19 cellular contexts compared by ENCODE assay signal in genomic region chr22:30556388-30556787, GRCh38. TPM values are rescaled to one million over a fixed set of nuclear protein-coding genes. Genes with fewer than 3 reads are reported as not detected.
A peak's percentile ranks its signal among the peaks of the same experiment; 100 is the strongest.
DNase-seq lines count a peak whose midpoint lies in the region; ATAC-seq, FAIRE-seq and TF ChIP-seq lines count a peak whose summit lies in the region.
"Had no signal": no experiment of that assay in that cellular context is flagged by ENCODE, and none has a peak within 500 bp of the region (broad histone marks: within the 10 kb centered on the region; RNA-seq: fewer than 3 reads in every experiment).

No MANE protein-coding gene starts in this region.

- H3K9me2 ChIP-seq in Karpas-422 (replicated peaks; ENCODE audit: insufficient read depth, low read length) = no peaks in the 10 kb centered on the region

- no peak for TF ChIP-seq POLR2A in HepG2 (IDR thresholded peaks at IDR 0.05; ENCODE audit: insufficient read depth in 1 of 2, low read depth in 2 of 2, low read length in 2 of 2)

- H3K4me2 ChIP-seq in Karpas-422 (ENCODE audit: low read depth, low read length, poor library complexity, severe bottlenecking) (no peak overlapping the region), HepG2 (ENCODE audit: low read depth, low read length) (no peak overlapping the region)

- no peak for FAIRE-seq in HepG2 (lab: Jason Lieb, UNC)
- FAIRE-seq: pancreas had no signal

- TF ChIP-seq CTCF in GM12872 (IDR thresholded peaks at IDR 0.05; ENCODE audit: insufficient read depth, low read depth, low read length) (0 out of 3 replicates have a peak, but pooled peaks have one; percentile 9), VCaP (conservative IDR thresholded peaks at IDR 0.05) (peak; percentile 36; the same call in 1 of the 2 replicates), HepG2 (CRISPR knock-in tag; IDR thresholded peaks at IDR 0.05) (peak; percentile 49)

- H3K79me2 ChIP-seq in Karpas-422 (ENCODE audit: low read length) (no peaks in the 10 kb centered on the region), HepG2 (ENCODE audit: insufficient read depth, low read length) (no peaks in the 10 kb centered on the region)

- POLR2A ChIA-PET in HepG2 (lab: Yijun Ruan, JAX) = no interaction called here

- TF ChIP-seq EP300 in HepG2 (IDR thresholded peaks at IDR 0.05; ENCODE audit: low read depth in 2 of 2, low read length in 2 of 2) (no peak), HepG2 (CRISPR knock-in tag; IDR thresholded peaks at IDR 0.05; ENCODE audit: borderline replicate concordance) (no peak)

- no peak overlapping the region for H3K4me3 ChIP-seq in Karpas-422 (ENCODE audit: low read length)
- H3K4me3 ChIP-seq in HepG2 (replicated peaks in 1 of 3; ENCODE audit: insufficient read depth in 1 of 3, low read depth in 2 of 3, low read length in 3 of 3) = no peak overlapping the region
- H3K4me3 ChIP-seq: pancreas, skin epidermis, transverse colon had no signal

- intact Hi-C loops in HepG2 (cut with micrococcal nuclease; ENCODE audit: unreplicated experiment) = loop anchor here (5.0 kb wide), 1 partner anchor 201 kb away; no protein-coding TSS in a partner anchor

- no peaks in the 10 kb centered on the region for H3K4me1 ChIP-seq in Karpas-422 (ENCODE audit: low read length)
- H3K4me1 ChIP-seq in HepG2 (ENCODE audit: insufficient read depth, low read length) = peaks cover 21% of the 10 kb centered on the region
- H3K4me1 ChIP-seq: pancreas, transverse colon had no signal

- H3K36me3 ChIP-seq in Karpas-422 (ENCODE audit: insufficient read depth, low read length) = no peaks in the 10 kb centered on the region
- H3K36me3 ChIP-seq in HepG2 (replicated peaks in 1 of 2; ENCODE audit: control insufficient read depth in 1 of 2, insufficient read depth in 2 of 2, low read length in 2 of 2) = no peaks in the 10 kb centered on the region
- H3K36me3 ChIP-seq: transverse colon had no signal

- DNase-seq in Karpas-422 (peak; percentile 49), HepG2 (ENCODE audit: low spot score) (no peak)
- DNase-seq: activated CD8-positive, alpha-beta memory T cell treated with anti-CD3 and anti-CD28 coated beads, Interleukin-2, amount 10 ng/mL, durations not matched to agents 7 days and 5 days; activated gamma-delta T cell; amygdala; cerebellar nuclear complex; NCI-H1694; NCI-H510A treated with DMSO at 0.1 percent for 48 hours; OCI-M1; pancreas; transverse colon had no signal

- H2AFZ ChIP-seq in Karpas-422 (ENCODE audit: low read length) (no peak overlapping the region), HepG2 (ENCODE audit: low read length) (no peak overlapping the region)

- ATAC-seq in HepG2 (peak; percentile 41; the same call in 2 of the 3 replicates), HG02973 (IDR thresholded peaks at IDR 0.05; ENCODE audit: unreplicated experiment) (no peak), HG03378 (IDR thresholded peaks at IDR 0.05; ENCODE audit: unreplicated experiment) (no peak), HG03039 (IDR thresholded peaks at IDR 0.05; ENCODE audit: unreplicated experiment) (no peak)
- ATAC-seq: activated CD8-positive, alpha-beta memory T cell treated with anti-CD3 and anti-CD28 coated beads, Interleukin-2, amount 10 ng/mL, durations not matched to agents 7 days and 5 days had no signal

- TF ChIP-seq RAD21 in HepG2 (CRISPR knock-in tag; IDR thresholded peaks at IDR 0.05) = no peak

- H3K9ac ChIP-seq in Karpas-422 (ENCODE audit: low read length) = no peak overlapping the region
- H3K9ac ChIP-seq in HepG2 (ENCODE audit: insufficient read depth, low read depth, low read length) = no peak overlapping the region

- H3K27me3 ChIP-seq in Karpas-422 (ENCODE audit: low read length) (no peaks in the 10 kb centered on the region), HepG2 (ENCODE audit: control insufficient read depth in 1 of 2, insufficient read depth in 2 of 2, low read length in 2 of 2) (no peaks in the 10 kb centered on the region)
- H3K27me3 ChIP-seq: pancreas, transverse colon had no signal

- CTCF ChIA-PET in HepG2 (lab: Yijun Ruan, JAX; ENCODE audit: low intra/inter-chr PET ratio, low total read pairs) = no interaction called here

- in situ Hi-C loops in HepG2 (cut with HindIII; ENCODE audit: extremely low pct_ligation_motif_present, low pct_unique_long_range_greater_than_20kb) = no loop called here

- H3K9me3 ChIP-seq in Karpas-422 (ENCODE audit: low read length) = no peaks in the 10 kb centered on the region
- H3K9me3 ChIP-seq in HepG2 (ENCODE audit: low read length) = no peaks in the 10 kb centered on the region
- H3K9me3 ChIP-seq: pancreas, transverse colon had no signal

- WGBS in HepG2 (ENCODE audit: low lambda C conversion rate) = 61% methylated on average over 3 of the region's 6 CpGs

- BruUV-seq in HepG2 (replicated peaks; lab: Mats Ljungman, UMichigan) = no TSS peak

- H4K20me1 ChIP-seq in Karpas-422 (ENCODE audit: insufficient read depth, low read depth, low read length) (no peaks in the 10 kb centered on the region), HepG2 (ENCODE audit: insufficient read depth, low read length) (no peaks in the 10 kb centered on the region)

- H3K27ac ChIP-seq in Karpas-422 (ENCODE audit: low read length) (no peak overlapping the region), VCaP (no peak overlapping the region), HepG2 (ENCODE audit: extremely low read length, insufficient read depth, low read length) (no peak overlapping the region)
- H3K27ac ChIP-seq: C4-2B, pancreas, skin epidermis, transverse colon had no signal

RNA-seq across cellular contexts. Expression of gene SEC14L6, which starts 9.8 kb away (rescaled TPM):
- total RNA-seq in Karpas-422 (2014; rRNA removed; shearing (Covaris generic); ENCODE audit: low replicate concordance) = not detected in 2 replicates
- 0.09 and 0.11 TPM in 2 replicates for total RNA-seq in HepG2 (2016; rRNA removed; fragmentation: Illumina TruSeq; extraction: Trizol)
- total RNA-seq in HepG2 (2016; cell fraction: cytosol; rRNA removed; fragmentation: Illumina TruSeq; extraction: Trizol; ENCODE audit: low read depth) = not detected in 2 replicates
- total RNA-seq in HepG2 (2016; cell fraction: insoluble cytoplasmic fraction; rRNA removed; fragmentation: Illumina TruSeq; extraction: Trizol) = 0.04 and 0.09 TPM in 2 replicates
- 0.17 and 0.19 TPM in 2 replicates for total RNA-seq in HepG2 (2016; cell fraction: membrane; rRNA removed; fragmentation: Illumina TruSeq; extraction: Trizol)
- 0.16 and 0.34 TPM in 2 replicates for total RNA-seq in HepG2 (2016; cell fraction: nucleus; rRNA removed; fragmentation: Illumina TruSeq; extraction: Trizol)
- 9.3 and 13.7 TPM in 2 replicates for polyA plus RNA-seq in HepG2 (2011; rRNA removed)
- polyA plus RNA-seq in HepG2 (2011; cell fraction: cytosol; rRNA removed) = 4.5 and 7.7 TPM in 2 replicates
- 19.8 and 19.9 TPM in 2 replicates for polyA plus RNA-seq in HepG2 (2011; cell fraction: nucleus; rRNA removed)
- polyA plus RNA-seq in HepG2 (2012) = 4.9 and 5.3 TPM in 2 replicates
- polyA plus RNA-seq in HepG2 (2016; cell fraction: cytosol; fragmentation: Illumina TruSeq; extraction: Trizol; ENCODE audit: low read depth) = 0.11 TPM in 1 of 2 replicates, not detected in the other
- polyA plus RNA-seq in HepG2 (2016; cell fraction: insoluble cytoplasmic fraction; fragmentation: Illumina TruSeq; extraction: Trizol; ENCODE audit: low read depth) = 0.13 and 0.31 TPM in 2 replicates
- 0.05 and 0.07 TPM in 2 replicates for polyA plus RNA-seq in HepG2 (2016; cell fraction: membrane; fragmentation: Illumina TruSeq; extraction: Trizol; ENCODE audit: low read depth)
- 0.21 and 0.25 TPM in 2 replicates for polyA plus RNA-seq in HepG2 (2016; cell fraction: nucleus; fragmentation: Illumina TruSeq; extraction: Trizol; ENCODE audit: insufficient read depth, low read depth)
- polyA minus RNA-seq in HepG2 (2011; rRNA and poly(A)+ RNA removed; ENCODE audit: low replicate concordance) = 6.8 TPM in 1 of 2 replicates, not detected in the other
- 0.79 and 4.5 TPM in 2 replicates for polyA minus RNA-seq in HepG2 (2011; cell fraction: cytosol; rRNA and poly(A)+ RNA removed)
- 3.6 and 5.5 TPM in 2 replicates for polyA minus RNA-seq in HepG2 (2011; cell fraction: nucleus; rRNA and poly(A)+ RNA removed)
- total RNA-seq: fibroblast of villous mesenchyme had no signal

RNA-seq across cellular contexts. Expression of gene GAL3ST1, which starts 18.1 kb away (rescaled TPM):
- total RNA-seq in Karpas-422 (2014; rRNA removed; shearing (Covaris generic); ENCODE audit: low replicate concordance) = not detected in 2 replicates
- 1.8 and 4.4 TPM in 2 replicates for total RNA-seq in HepG2 (2016; rRNA removed; fragmentation: Illumina TruSeq; extraction: Trizol)
- 7.9 and 9.7 TPM in 2 replicates for total RNA-seq in HepG2 (2016; cell fraction: cytosol; rRNA removed; fragmentation: Illumina TruSeq; extraction: Trizol; ENCODE audit: low read depth)
- total RNA-seq in HepG2 (2016; cell fraction: insoluble cytoplasmic fraction; rRNA removed; fragmentation: Illumina TruSeq; extraction: Trizol) = 2.1 and 5.3 TPM in 2 replicates
- 10.3 and 11.6 TPM in 2 replicates for total RNA-seq in HepG2 (2016; cell fraction: membrane; rRNA removed; fragmentation: Illumina TruSeq; extraction: Trizol)
- total RNA-seq in HepG2 (2016; cell fraction: nucleus; rRNA removed; fragmentation: Illumina TruSeq; extraction: Trizol) = 2.7 and 2.8 TPM in 2 replicates
- 14.7 and 18.9 TPM in 2 replicates for polyA plus RNA-seq in HepG2 (2011; rRNA removed)
- polyA plus RNA-seq in HepG2 (2011; cell fraction: cytosol; rRNA removed) = 14.3 and 23.4 TPM in 2 replicates
- 15.8 and 16.9 TPM in 2 replicates for polyA plus RNA-seq in HepG2 (2011; cell fraction: nucleus; rRNA removed)
- 7.5 and 10.2 TPM in 2 replicates for polyA plus RNA-seq in HepG2 (2012)
- polyA plus RNA-seq in HepG2 (2016; cell fraction: cytosol; fragmentation: Illumina TruSeq; extraction: Trizol; ENCODE audit: low read depth) = 16.5 and 18.6 TPM in 2 replicates
- polyA plus RNA-seq in HepG2 (2016; cell fraction: insoluble cytoplasmic fraction; fragmentation: Illumina TruSeq; extraction: Trizol; ENCODE audit: low read depth) = 4.1 and 5.6 TPM in 2 replicates
- 15.8 and 17.9 TPM in 2 replicates for polyA plus RNA-seq in HepG2 (2016; cell fraction: membrane; fragmentation: Illumina TruSeq; extraction: Trizol; ENCODE audit: low read depth)
- polyA plus RNA-seq in HepG2 (2016; cell fraction: nucleus; fragmentation: Illumina TruSeq; extraction: Trizol; ENCODE audit: insufficient read depth, low read depth) = 5.2 and 7.2 TPM in 2 replicates
- 17.8 TPM in 1 of 2 replicates, not detected in the other for polyA minus RNA-seq in HepG2 (2011; rRNA and poly(A)+ RNA removed; ENCODE audit: low replicate concordance)
- polyA minus RNA-seq in HepG2 (2011; cell fraction: cytosol; rRNA and poly(A)+ RNA removed) = 7.8 and 8.0 TPM in 2 replicates
- 2.3 and 2.6 TPM in 2 replicates for polyA minus RNA-seq in HepG2 (2011; cell fraction: nucleus; rRNA and poly(A)+ RNA removed)
- total RNA-seq: activated CD8-positive, alpha-beta memory T cell treated with anti-CD3 and anti-CD28 coated beads, Interleukin-2, amount 10 ng/mL, durations not matched to agents 7 days and 5 days; fibroblast of villous mesenchyme had no signal

RNA-seq across cellular contexts. Expression of gene PES1, which starts 35.3 kb away (rescaled TPM):
- total RNA-seq in Karpas-422 (2014; rRNA removed; shearing (Covaris generic); ENCODE audit: low replicate concordance) = 93.6 and 110 TPM in 2 replicates
- 94.7 and 111 TPM in 2 replicates for total RNA-seq in HepG2 (2016; rRNA removed; fragmentation: Illumina TruSeq; extraction: Trizol)
- total RNA-seq in HepG2 (2016; cell fraction: cytosol; rRNA removed; fragmentation: Illumina TruSeq; extraction: Trizol; ENCODE audit: low read depth) = 23.4 and 23.7 TPM in 2 replicates
- 106 and 120 TPM in 2 replicates for total RNA-seq in HepG2 (2016; cell fraction: insoluble cytoplasmic fraction; rRNA removed; fragmentation: Illumina TruSeq; extraction: Trizol)
- total RNA-seq in HepG2 (2016; cell fraction: membrane; rRNA removed; fragmentation: Illumina TruSeq; extraction: Trizol) = 37.9 and 40.4 TPM in 2 replicates
- 46.0 and 52.0 TPM in 2 replicates for total RNA-seq in HepG2 (2016; cell fraction: nucleus; rRNA removed; fragmentation: Illumina TruSeq; extraction: Trizol)
- polyA plus RNA-seq in HepG2 (2011; rRNA removed) = 65.1 and 70.0 TPM in 2 replicates
- 60.6 and 70.4 TPM in 2 replicates for polyA plus RNA-seq in HepG2 (2011; cell fraction: cytosol; rRNA removed)
- polyA plus RNA-seq in HepG2 (2011; cell fraction: nucleus; rRNA removed) = 79.4 and 94.0 TPM in 2 replicates
- polyA plus RNA-seq in HepG2 (2012) = 40.1 and 42.9 TPM in 2 replicates
- polyA plus RNA-seq in HepG2 (2016; cell fraction: cytosol; fragmentation: Illumina TruSeq; extraction: Trizol; ENCODE audit: low read depth) = 14.6 and 17.1 TPM in 2 replicates
- polyA plus RNA-seq in HepG2 (2016; cell fraction: insoluble cytoplasmic fraction; fragmentation: Illumina TruSeq; extraction: Trizol; ENCODE audit: low read depth) = 110 and 112 TPM in 2 replicates
- polyA plus RNA-seq in HepG2 (2016; cell fraction: membrane; fragmentation: Illumina TruSeq; extraction: Trizol; ENCODE audit: low read depth) = 26.4 and 29.2 TPM in 2 replicates
- polyA plus RNA-seq in HepG2 (2016; cell fraction: nucleus; fragmentation: Illumina TruSeq; extraction: Trizol; ENCODE audit: insufficient read depth, low read depth) = 76.3 and 79.7 TPM in 2 replicates
- 210 and 241 TPM in 2 replicates for polyA minus RNA-seq in HepG2 (2011; rRNA and poly(A)+ RNA removed; ENCODE audit: low replicate concordance)
- 36.6 and 46.5 TPM in 2 replicates for polyA minus RNA-seq in HepG2 (2011; cell fraction: cytosol; rRNA and poly(A)+ RNA removed)
- 50.9 and 67.1 TPM in 2 replicates for polyA minus RNA-seq in HepG2 (2011; cell fraction: nucleus; rRNA and poly(A)+ RNA removed)

RNA-seq across cellular contexts. Expression of gene TCN2, which starts 50.6 kb away (rescaled TPM):
- total RNA-seq in Karpas-422 (2014; rRNA removed; shearing (Covaris generic); ENCODE audit: low replicate concordance) = 0.18 and 0.93 TPM in 2 replicates
- 0.31 TPM in 1 of 2 replicates, not detected in the other for total RNA-seq in HepG2 (2016; rRNA removed; fragmentation: Illumina TruSeq; extraction: Trizol)
- total RNA-seq in HepG2 (2016; cell fraction: cytosol; rRNA removed; fragmentation: Illumina TruSeq; extraction: Trizol; ENCODE audit: low read depth) = 0.30 TPM in 1 of 2 replicates, not detected in the other
- 0.15 and 0.45 TPM in 2 replicates for total RNA-seq in HepG2 (2016; cell fraction: insoluble cytoplasmic fraction; rRNA removed; fragmentation: Illumina TruSeq; extraction: Trizol)
- 0.17 and 0.28 TPM in 2 replicates for total RNA-seq in HepG2 (2016; cell fraction: membrane; rRNA removed; fragmentation: Illumina TruSeq; extraction: Trizol)
- total RNA-seq in HepG2 (2016; cell fraction: nucleus; rRNA removed; fragmentation: Illumina TruSeq; extraction: Trizol) = 0.34 and 0.43 TPM in 2 replicates
- polyA plus RNA-seq in HepG2 (2011; rRNA removed) = 0.29 and 0.67 TPM in 2 replicates
- 0.37 and 0.55 TPM in 2 replicates for polyA plus RNA-seq in HepG2 (2011; cell fraction: cytosol; rRNA removed)
- 0.35 and 0.59 TPM in 2 replicates for polyA plus RNA-seq in HepG2 (2011; cell fraction: nucleus; rRNA removed)
- 0.40 and 0.61 TPM in 2 replicates for polyA plus RNA-seq in HepG2 (2012)
- 0.06 and 0.10 TPM in 2 replicates for polyA plus RNA-seq in HepG2 (2016; cell fraction: cytosol; fragmentation: Illumina TruSeq; extraction: Trizol; ENCODE audit: low read depth)
- 0.20 and 0.21 TPM in 2 replicates for polyA plus RNA-seq in HepG2 (2016; cell fraction: insoluble cytoplasmic fraction; fragmentation: Illumina TruSeq; extraction: Trizol; ENCODE audit: low read depth)
- polyA plus RNA-seq in HepG2 (2016; cell fraction: membrane; fragmentation: Illumina TruSeq; extraction: Trizol; ENCODE audit: low read depth) = 0.16 and 0.31 TPM in 2 replicates
- 0.53 and 0.63 TPM in 2 replicates for polyA plus RNA-seq in HepG2 (2016; cell fraction: nucleus; fragmentation: Illumina TruSeq; extraction: Trizol; ENCODE audit: insufficient read depth, low read depth)
- polyA minus RNA-seq in HepG2 (2011; rRNA and poly(A)+ RNA removed; ENCODE audit: low replicate concordance) = 0.30 and 0.87 TPM in 2 replicates
- polyA minus RNA-seq in HepG2 (2011; cell fraction: cytosol; rRNA and poly(A)+ RNA removed) = not detected in 2 replicates
- polyA minus RNA-seq in HepG2 (2011; cell fraction: nucleus; rRNA and poly(A)+ RNA removed) = 0.12 TPM in 1 of 2 replicates, not detected in the other

RNA-seq across cellular contexts. Expression of gene SEC14L4, which starts 50.9 kb away (rescaled TPM):
- total RNA-seq in Karpas-422 (2014; rRNA removed; shearing (Covaris generic); ENCODE audit: low replicate concordance) = not detected in 2 replicates
- total RNA-seq in HepG2 (2016; rRNA removed; fragmentation: Illumina TruSeq; extraction: Trizol) = not detected in 2 replicates
- not detected in 2 replicates for total RNA-seq in HepG2 (2016; cell fraction: cytosol; rRNA removed; fragmentation: Illumina TruSeq; extraction: Trizol; ENCODE audit: low read depth)
- 0.04 TPM in 1 of 2 replicates, not detected in the other for total RNA-seq in HepG2 (2016; cell fraction: insoluble cytoplasmic fraction; rRNA removed; fragmentation: Illumina TruSeq; extraction: Trizol)
- total RNA-seq in HepG2 (2016; cell fraction: membrane; rRNA removed; fragmentation: Illumina TruSeq; extraction: Trizol) = not detected in 2 replicates
- not detected in 2 replicates for total RNA-seq in HepG2 (2016; cell fraction: nucleus; rRNA removed; fragmentation: Illumina TruSeq; extraction: Trizol)
- polyA plus RNA-seq in HepG2 (2011; rRNA removed) = 0.59 and 0.93 TPM in 2 replicates
- polyA plus RNA-seq in HepG2 (2011; cell fraction: cytosol; rRNA removed) = 0.39 and 0.47 TPM in 2 replicates
- 1.6 and 2.3 TPM in 2 replicates for polyA plus RNA-seq in HepG2 (2011; cell fraction: nucleus; rRNA removed)
- polyA plus RNA-seq in HepG2 (2012) = 0.58 and 0.65 TPM in 2 replicates
- polyA plus RNA-seq in HepG2 (2016; cell fraction: cytosol; fragmentation: Illumina TruSeq; extraction: Trizol; ENCODE audit: low read depth) = not detected in 2 replicates
- not detected in 2 replicates for polyA plus RNA-seq in HepG2 (2016; cell fraction: insoluble cytoplasmic fraction; fragmentation: Illumina TruSeq; extraction: Trizol; ENCODE audit: low read depth)
- not detected in 2 replicates for polyA plus RNA-seq in HepG2 (2016; cell fraction: membrane; fragmentation: Illumina TruSeq; extraction: Trizol; ENCODE audit: low read depth)
- not detected in 2 replicates for polyA plus RNA-seq in HepG2 (2016; cell fraction: nucleus; fragmentation: Illumina TruSeq; extraction: Trizol; ENCODE audit: insufficient read depth, low read depth)
- polyA minus RNA-seq in HepG2 (2011; rRNA and poly(A)+ RNA removed; ENCODE audit: low replicate concordance) = 0.94 and 6.3 TPM in 2 replicates
- polyA minus RNA-seq in HepG2 (2011; cell fraction: cytosol; rRNA and poly(A)+ RNA removed) = 0.40 TPM in 1 of 2 replicates, not detected in the other
- 0.13 and 0.99 TPM in 2 replicates for polyA minus RNA-seq in HepG2 (2011; cell fraction: nucleus; rRNA and poly(A)+ RNA removed)
- total RNA-seq: activated CD8-positive, alpha-beta memory T cell treated with anti-CD3 and anti-CD28 coated beads, Interleukin-2, amount 10 ng/mL, durations not matched to agents 7 days and 5 days; transverse colon had no signal
